In genomic region chr5:14076566-14076965, GRCh38 we compare ENCODE assay signal across 21 cellular contexts.
A peak's percentile ranks its signal among the peaks of the same experiment; 100 is the strongest.
DNase-seq lines count a peak whose midpoint lies in the region; ATAC-seq, FAIRE-seq and TF ChIP-seq lines count a peak whose summit lies in the region.
"Had no signal": no experiment of that assay in that cellular context is flagged by ENCODE, and none has a peak within 500 bp of the region (broad histone marks: within the 10 kb centered on the region; RNA-seq: fewer than 3 reads in every experiment).

No MANE protein-coding gene starts in this region.

- H3K27ac ChIP-seq in Panc1 (ENCODE audit: low read length), result peak overlapping the region; percentile 72; the same call in 1 of the 2 replicates
- H3K27ac ChIP-seq: BLaER1 treated with 17β-estradiol and CSF1 and Interleukin-3, amounts not matched to agents 10 nM and 100 nM; C4-2B had no signal

- peaks cover 6% of the 10 kb centered on the region; the same call in 1 of the 2 replicates for H3K4me1 ChIP-seq in Panc1 (ENCODE audit: control insufficient read depth, insufficient read depth, low read length)
- H3K4me1 ChIP-seq: BLaER1 treated with 17β-estradiol and CSF1 and Interleukin-3, amounts not matched to agents 10 nM and 100 nM; Caco-2 had no signal

- H3K27me3 Mint-ChIP-seq in activated T-cell treated with anti-CD3 and anti-CD28 coated beads, Interleukin-2, amount 50 U/mL, for 72 hours (ENCODE audit: low read depth), result peaks cover 9% of the 10 kb centered on the region
- H3K27me3 Mint-ChIP-seq: CD4-positive, alpha-beta T cell had no signal

- H3K4me3 ChIP-seq in Panc1 (ENCODE audit: low read depth in 2 of 2, low read length in 2 of 2), result no peak overlapping the region
- H3K4me3 ChIP-seq: BLaER1 treated with 17β-estradiol and CSF1 and Interleukin-3, amounts not matched to agents 10 nM and 100 nM had no signal

- FAIRE-seq in HTR-8/SVneo (lab: Jason Lieb, UNC), result peak; percentile 48
- FAIRE-seq: A204.1, D721Med, G401.6, GM12891, GM19239 had no signal

- H3K4me1 Mint-ChIP-seq in activated T-cell treated with anti-CD3 and anti-CD28 coated beads, Interleukin-2, amount 50 U/mL, for 72 hours (ENCODE audit: low read depth), result no peaks in the 10 kb centered on the region
- H3K4me1 Mint-ChIP-seq: B cell had no signal

- no peaks in the 10 kb centered on the region for H3K9me3 Mint-ChIP-seq in activated T-cell treated with anti-CD3 and anti-CD28 coated beads, Interleukin-2, amount 50 U/mL, for 72 hours

- no peak for TF ChIP-seq CTCF in Panc1 (IDR thresholded peaks at IDR 0.05)

- DNase-seq in HTR-8/SVneo (ENCODE audit: insufficient read length, low spot score), result no peak
- no peak for DNase-seq in Panc1 (ENCODE audit: low read depth, low spot score)
- no peak for DNase-seq in activated T-cell treated with anti-CD3 and anti-CD28 coated beads, Interleukin-2, amount 50 U/mL, for 72 hours
- no peak for DNase-seq in stimulated activated CD8-positive, alpha-beta memory T cell treated with anti-CD3 and anti-CD28 coated beads, Interleukin-4, amount 100 ng/mL, for 48 hours
- no peak for DNase-seq in ACHN
- DNase-seq: 8988T; AML-193; Caco-2; Calu3; CD4-positive, alpha-beta T cell; CD8-positive, alpha-beta T cell; DMS79 treated with DMSO at 0.1 percent for 48 hours; GF-D8 had no signal

- intact Hi-C loops in Panc1 (cut with micrococcal nuclease; ENCODE audit: unreplicated experiment), result no loop called here

- H3K4me3 Mint-ChIP-seq in activated T-cell treated with anti-CD3 and anti-CD28 coated beads, Interleukin-2, amount 50 U/mL, for 72 hours, result no peak overlapping the region
- H3K4me3 Mint-ChIP-seq: B cell; CD4-positive, alpha-beta T cell; CD8-positive, alpha-beta T cell had no signal

- POLR2A ChIA-PET in Panc1 (lab: Charles Lee), result no interaction called here

- BruUV-seq in Panc1 (replicated peaks; lab: Mats Ljungman, UMichigan), result no TSS peak

- H3K36me3 ChIP-seq in Panc1 (ENCODE audit: control insufficient read depth, insufficient read depth, low read length), result no peaks in the 10 kb centered on the region
- H3K36me3 ChIP-seq: BLaER1 treated with 17β-estradiol and CSF1 and Interleukin-3, amounts not matched to agents 10 nM and 100 nM had no signal

- no peaks in the 10 kb centered on the region for H3K27me3 ChIP-seq in Panc1 (ENCODE audit: control insufficient read depth, insufficient read depth, low read length)
- H3K27me3 ChIP-seq: BLaER1 treated with 17β-estradiol and CSF1 and Interleukin-3, amounts not matched to agents 10 nM and 100 nM had no signal

- no peaks in the 10 kb centered on the region; the same call in 1 of the 2 replicates for H3K9me3 ChIP-seq in Panc1 (ENCODE audit: control insufficient read depth, insufficient read depth, low read depth, low read length)
- H3K9me3 ChIP-seq: Caco-2 had no signal

- CTCF ChIA-PET in Panc1 (lab: Charles Lee), result no interaction called here

- in situ Hi-C loops in Panc1 (cut with HindIII; ENCODE audit: low pct_unique_long_range_greater_than_20kb, low sequenced_read_pairs), result no loop called here
- in situ Hi-C loops in ACHN (cut with HindIII; ENCODE audit: low pct_ligation_motif_present, low pct_unique_long_range_greater_than_20kb, low sequenced_read_pairs), result no loop called here

- H3K27ac Mint-ChIP-seq in activated T-cell treated with anti-CD3 and anti-CD28 coated beads, Interleukin-2, amount 50 U/mL, for 72 hours, result no peak overlapping the region
- H3K27ac Mint-ChIP-seq: B cell; CD4-positive, alpha-beta T cell; CD8-positive, alpha-beta T cell had no signal

- no peak for ATAC-seq in Panc1
- no peak for ATAC-seq in activated T-cell treated with anti-CD3 and anti-CD28 coated beads, Interleukin-2, amount 50 U/mL, for 72 hours (replicated peaks in 1 of 2)
- ATAC-seq: CD8-positive, alpha-beta T cell had no signal

- no peaks in the 10 kb centered on the region for H3K36me3 Mint-ChIP-seq in activated T-cell treated with anti-CD3 and anti-CD28 coated beads, Interleukin-2, amount 50 U/mL, for 72 hours (ENCODE audit: insufficient read depth in 2 of 2)
- H3K36me3 Mint-ChIP-seq: CD8-positive, alpha-beta T cell had no signal
